In genomic region chr4:168723020-168723419, GRCh38 we compare ENCODE assay signal across 12 cellular contexts.
A peak's percentile ranks its signal among the peaks of the same experiment; 100 is the strongest.
DNase-seq lines count a peak whose midpoint lies in the region; ATAC-seq and TF ChIP-seq lines count a peak whose summit lies in the region.
"Had no signal": no experiment of that assay in that cellular context is flagged by ENCODE, and none has a peak within 500 bp of the region (broad histone marks: within the 10 kb centered on the region; RNA-seq: fewer than 3 reads in every experiment).

No MANE protein-coding gene starts in this region.

- no peak overlapping the region for H3K27ac ChIP-seq in right lobe of liver

- H3K4me3 ChIP-seq in astrocyte of the spinal cord (ENCODE audit: low read depth, low read length) (no peak overlapping the region), right lobe of liver (no peak overlapping the region)

- H3K27me3 ChIP-seq in right lobe of liver = no peaks in the 10 kb centered on the region

- in situ Hi-C loops in astrocyte of the spinal cord (cut with HindIII; ENCODE audit: low sequenced_read_pairs) = no loop called here

- intact Hi-C loops in right lobe of liver (cut with DNase I) = no loop called here

- peak; percentile 36 for ATAC-seq in HG03520 (IDR thresholded peaks at IDR 0.05; ENCODE audit: unreplicated experiment)
- peak; percentile 34 to 53 (median 44) for ATAC-seq in right lobe of liver
- ATAC-seq in GM18520 (IDR thresholded peaks at IDR 0.05; ENCODE audit: unreplicated experiment) = no peak

- TF ChIP-seq CTCF in astrocyte of the spinal cord (IDR thresholded peaks at IDR 0.05; ENCODE audit: low read depth, low read length) (no peak), right lobe of liver (IDR thresholded peaks at IDR 0.05) (no peak)

- no peak for TF ChIP-seq POLR2A in right lobe of liver (IDR thresholded peaks at IDR 0.05)

- no peaks in the 10 kb centered on the region for H3K9me3 ChIP-seq in right lobe of liver

- DNase-seq in CD1c-positive myeloid dendritic cell (ENCODE audit: extremely low spot score) = peak; percentile 92
- DNase-seq in astrocyte of the spinal cord (ENCODE audit: low read depth, low spot score) = peak; percentile 83
- no peak for DNase-seq in right lobe of liver
- DNase-seq in iPS-NIHi7 (ENCODE audit: extremely low spot score) = no peak
- DNase-seq in cortex of kidney (lab: John Stamatoyannopoulos, UW) = no peak
- no peak for DNase-seq in NCI-H2196 treated with DMSO at 0.1 percent for 48 hours (lab: John Stamatoyannopoulos, UW; ENCODE audit: unreplicated experiment)
- DNase-seq: activated gamma-delta T cell treated with Interleukin-2 at 50 U/mL for 16 hours; effector memory CD4-positive, alpha-beta T cell; H7; NCI-H2171 had no signal

- 37% methylated on average over 3 of the region's 3 CpGs for WGBS in right lobe of liver (ENCODE audit: insufficient coverage, low coverage, low lambda C conversion rate, missing lambda C conversion rate)

- H3K36me3 ChIP-seq in right lobe of liver = no peaks in the 10 kb centered on the region

- H3K4me1 ChIP-seq in right lobe of liver = no peaks in the 10 kb centered on the region

Comparison
In these comparisons a context has a peak if more than half of its experiments do, and no peak if none do; other contexts are left out.
1. DNase-seq: peak in CD1c-positive myeloid dendritic cell (single experiment) and astrocyte of the spinal cord (single experiment); none in right lobe of liver (0 of 3), iPS-NIHi7 (single experiment), cortex of kidney (single experiment) and NCI-H2196 treated with DMSO at 0.1 percent for 48 hours (single experiment).